In the genomic region with DNA sequence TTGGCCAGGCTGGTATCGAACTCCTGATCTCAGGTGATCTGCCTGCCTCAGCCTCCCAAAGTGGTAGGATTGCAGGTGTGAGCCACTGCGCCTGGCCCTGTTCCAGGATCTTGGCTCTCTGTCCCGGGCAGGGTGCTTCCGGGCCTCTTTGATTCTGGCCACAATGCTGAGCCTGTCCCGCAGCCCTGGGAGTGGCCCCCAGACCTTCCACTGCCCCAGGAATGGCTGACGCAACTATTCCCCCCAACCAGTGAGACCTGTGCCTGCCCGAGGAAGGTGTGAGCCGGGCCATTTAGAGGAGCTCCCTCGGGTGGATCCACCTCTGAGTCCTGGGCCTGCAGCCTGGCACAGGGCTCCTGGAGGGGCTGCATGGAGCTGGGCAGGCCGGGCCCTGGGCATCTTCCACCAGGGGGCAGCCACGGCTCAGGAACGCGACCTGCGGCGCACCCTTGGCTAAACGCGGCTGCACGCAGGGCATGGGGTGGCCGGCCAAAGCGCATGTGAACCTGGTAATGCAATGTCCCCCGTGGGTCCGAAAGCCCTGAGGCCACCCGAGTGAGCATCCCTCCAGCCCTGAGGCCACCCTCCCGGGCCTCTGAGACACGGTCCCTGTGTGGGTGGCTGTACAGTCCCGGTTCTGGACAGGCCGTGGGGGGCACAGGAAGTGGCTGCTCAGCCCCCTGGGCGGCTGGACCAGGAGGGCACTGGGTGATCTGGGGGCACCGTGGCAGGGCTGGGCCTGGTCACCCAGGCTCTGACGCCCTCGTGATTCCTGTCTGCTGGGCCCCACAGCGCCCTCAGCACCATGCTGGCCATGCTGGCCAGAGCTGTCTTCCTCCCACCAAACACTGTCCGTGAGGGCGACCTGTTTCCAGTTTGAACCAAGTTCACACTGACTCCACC, we compare ENCODE assay signal across 8 cellular contexts. TPM values are rescaled to one million over a fixed set of nuclear protein-coding genes. Genes with fewer than 3 reads are reported as not detected.
DNase-seq lines count a peak whose midpoint lies in the region; ATAC-seq, FAIRE-seq and TF ChIP-seq lines count a peak whose summit lies in the region.

No MANE protein-coding gene starts in this region.

- no peaks in the 10 kb centered on the region for H3K9me3 Mint-ChIP-seq in activated naive CD4-positive, alpha-beta T cell treated with anti-CD3 and anti-CD28 coated beads, Interleukin-2, amount 10 ng/mL, durations not matched to agents 7 days and 5 days

- DNase-seq in D721Med (ENCODE audit: insufficient read length, low spot score) (peak; percentile 64), Kasumi-1 (lab: John Stamatoyannopoulos, UW) (peak; percentile 8 to 19), SK-N-SH (peak; percentile 99), glomerular endothelial cell (ENCODE audit: extremely low read depth, low read depth, low spot score) (peak; percentile 9), ovary (peak; percentile 70 to 89 (median 86)), thoracic aorta (ENCODE audit: low spot score) (peak; percentile 32)
- DNase-seq in activated naive CD4-positive, alpha-beta T cell treated with anti-CD3 and anti-CD28 coated beads, Interleukin-2, amount 10 ng/mL, durations not matched to agents 7 days and 5 days = peak; percentile 84

- TF ChIP-seq EP300 in SK-N-SH (IDR thresholded peaks at IDR 0.05; ENCODE audit: borderline replicate concordance in 1 of 2, low read depth in 1 of 2, low read length in 1 of 2) (no peak), ovary (IDR thresholded peaks at IDR 0.05) (no peak)

- CTCF ChIA-PET in SK-N-SH (lab: Yijun Ruan, JAX) = interaction anchor here (0.6 to 14.5 kb wide), 83 partner anchors 9 to 864 kb away, joined by 3 to 270 read pairs (median 4); a partner anchor contains a TSS
- CTCF ChIA-PET in activated naive CD4-positive, alpha-beta T cell treated with anti-CD3 and anti-CD28 coated beads, Interleukin-2, amount 10 ng/mL, durations not matched to agents 7 days and 5 days (lab: Charles Lee) = interaction anchor here (1.0 to 7.1 kb wide), 18 partner anchors 10 to 382 kb away, joined by 3 to 76 read pairs (median 4); no protein-coding TSS in a partner anchor

- no peaks in the 10 kb centered on the region for H3K36me3 ChIP-seq in SK-N-SH (replicated peaks in 1 of 2; ENCODE audit: control insufficient read depth in 1 of 2, insufficient read depth in 2 of 2, low read length in 1 of 2)
- no peaks in the 10 kb centered on the region for H3K36me3 ChIP-seq in ovary
- H3K36me3 ChIP-seq in thoracic aorta = no peaks in the 10 kb centered on the region

- ATAC-seq in GM21515 (IDR thresholded peaks at IDR 0.05; ENCODE audit: unreplicated experiment) (peak; percentile 70), thoracic aorta (ENCODE audit: insufficient number of reproducible peaks, low FRiP score, low read depth) (no peak)

- H3K27me3 ChIP-seq in SK-N-SH (ENCODE audit: insufficient read depth) (no peaks in the 10 kb centered on the region), ovary (no peaks in the 10 kb centered on the region), thoracic aorta (replicated peaks; ENCODE audit: insufficient read depth) (no peaks in the 10 kb centered on the region)

- H3F3A ChIP-seq in SK-N-SH (replicated peaks; ENCODE audit: insufficient read depth) = no peaks in the 10 kb centered on the region

- no peaks in the 10 kb centered on the region for H4K20me1 ChIP-seq in SK-N-SH (ENCODE audit: insufficient read depth)

- 25% methylated on average over 17 of the region's 34 CpGs for WGBS in SK-N-SH (ENCODE audit: low lambda C conversion rate)
- 6 to 12% (median 9%) methylated on average over 24 to 34 of the region's 34 CpGs for WGBS in ovary, 3 donors

- TF ChIP-seq POLR2A in ovary (IDR thresholded peaks at IDR 0.05) = no peak

- FAIRE-seq in D721Med (lab: Jason Lieb, UNC) = no peak

- peak overlapping the region; percentile 84 for H2AFZ ChIP-seq in SK-N-SH (ENCODE audit: low read depth)

- intact Hi-C loops in ovary (cut with DNase I) = loop anchor here in 2 of 4 donors (10.0 kb wide), 1 partner anchor 233 kb away; a partner anchor contains a TSS

- H3K4me3 Mint-ChIP-seq in activated naive CD4-positive, alpha-beta T cell treated with anti-CD3 and anti-CD28 coated beads, Interleukin-2, amount 10 ng/mL, durations not matched to agents 7 days and 5 days = no peak overlapping the region

- no peaks in the 10 kb centered on the region for H3K9me3 ChIP-seq in SK-N-SH
- no peaks in the 10 kb centered on the region for H3K9me3 ChIP-seq in ovary
- no peaks in the 10 kb centered on the region for H3K9me3 ChIP-seq in thoracic aorta

- H3K4me1 ChIP-seq in SK-N-SH (ENCODE audit: control insufficient read depth in 1 of 2, insufficient read depth in 2 of 2, low read depth in 1 of 2, low read length in 1 of 2) = peaks cover 0 to 8% of the 10 kb centered on the region in 2 experiments; a peak in 2 of 4 replicates
- H3K4me1 ChIP-seq in ovary (ENCODE audit: insufficient read depth) = peaks cover 4% of the 10 kb centered on the region
- peaks cover 0 to 11% of the 10 kb centered on the region in 2 donors for H3K4me1 ChIP-seq in thoracic aorta (ENCODE audit: control insufficient read depth in 1 of 2, low read depth in 2 of 2)

- H3K27ac ChIP-seq in SK-N-SH (ENCODE audit: low read depth in 2 of 2, low read length in 1 of 2) = peak overlapping the region in 1 of 2 experiments; percentile 3; a peak in 1 of 4 replicates
- H3K27ac ChIP-seq in ovary = no peak overlapping the region
- no peak overlapping the region for H3K27ac ChIP-seq in thoracic aorta

- H3K4me3 ChIP-seq in SK-N-SH (ENCODE audit: low read depth in 2 of 2, low read length in 1 of 2) (peak overlapping the region; percentile 29 to 52), ovary (peak overlapping the region; percentile 12), thoracic aorta (peak overlapping the region; percentile 72)

- no peaks in the 10 kb centered on the region for H3K79me2 ChIP-seq in SK-N-SH (ENCODE audit: insufficient read depth)

- POLR2A ChIA-PET in SK-N-SH (lab: Yijun Ruan, JAX) = interaction anchor here (1.0 to 1.5 kb wide), 3 partner anchors 17 to 194 kb away, joined by 4 read pairs; no protein-coding TSS in a partner anchor

- TF ChIP-seq CTCF in D721Med (IDR thresholded peaks at IDR 0.05; ENCODE audit: insufficient read depth, missing control alignments) (peak; percentile 76), SK-N-SH (IDR thresholded peaks at IDR 0.05) (peak; percentile 97), ovary (IDR thresholded peaks at IDR 0.05) (peak; percentile 72 to 87 (median 73)), thoracic aorta (IDR thresholded peaks at IDR 0.05) (peak; percentile 81)

- peaks cover 8% of the 10 kb centered on the region for H3K4me1 Mint-ChIP-seq in activated naive CD4-positive, alpha-beta T cell treated with anti-CD3 and anti-CD28 coated beads, Interleukin-2, amount 10 ng/mL, durations not matched to agents 7 days and 5 days

- H3K36me3 Mint-ChIP-seq in activated naive CD4-positive, alpha-beta T cell treated with anti-CD3 and anti-CD28 coated beads, Interleukin-2, amount 10 ng/mL, durations not matched to agents 7 days and 5 days = no peaks in the 10 kb centered on the region

- no peak overlapping the region for H3K9ac ChIP-seq in SK-N-SH

- H3K4me2 ChIP-seq in SK-N-SH = peak overlapping the region; percentile 75

- H3K9me2 ChIP-seq in SK-N-SH = no peaks in the 10 kb centered on the region

- TF ChIP-seq RAD21 in SK-N-SH (IDR thresholded peaks at IDR 0.05; ENCODE audit: low read length) = peak; percentile 97

- peaks cover 41% of the 10 kb centered on the region for H3K27me3 Mint-ChIP-seq in activated naive CD4-positive, alpha-beta T cell treated with anti-CD3 and anti-CD28 coated beads, Interleukin-2, amount 10 ng/mL, durations not matched to agents 7 days and 5 days

- H3K27ac Mint-ChIP-seq in activated naive CD4-positive, alpha-beta T cell treated with anti-CD3 and anti-CD28 coated beads, Interleukin-2, amount 10 ng/mL, durations not matched to agents 7 days and 5 days = no peak overlapping the region

TF ChIP-seq in SK-N-SH, 30 proteins besides CTCF, POLR2A, EP300 and RAD21:
- peak; percentile 70 for TF ChIP-seq MXI1 (IDR thresholded peaks at IDR 0.05; ENCODE audit: low read depth, low read length)
- TF ChIP-seq TAF1 (IDR thresholded peaks at IDR 0.05; ENCODE audit: borderline replicate concordance, low read depth, low read length) = peak; percentile 32; the same call in 1 of the 2 replicates
- TF ChIP-seq NRF1 (IDR thresholded peaks at IDR 0.05; ENCODE audit: low read depth, low read length) = 0 out of 2 replicates have a peak, but pooled peaks have one; percentile 24
- peak; percentile 94 for TF ChIP-seq SMC3 (IDR thresholded peaks at IDR 0.05; ENCODE audit: low read depth, low read length)
- TF ChIP-seq RCOR1 (IDR thresholded peaks at IDR 0.05; ENCODE audit: low read length) = no peak; the same call in 1 of the 2 replicates
- TF ChIP-seq ELF1 (IDR thresholded peaks at IDR 0.05) = no peak
- peak; percentile 75 for TF ChIP-seq CHD2 (IDR thresholded peaks at IDR 0.05; ENCODE audit: low read length, partially characterized antibody)
- TF ChIP-seq, protein P1, sequence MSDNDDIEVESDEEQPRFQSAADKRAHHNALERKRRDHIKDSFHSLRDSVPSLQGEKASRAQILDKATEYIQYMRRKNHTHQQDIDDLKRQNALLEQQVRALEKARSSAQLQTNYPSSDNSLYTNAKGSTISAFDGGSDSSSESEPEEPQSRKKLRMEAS (IDR thresholded peaks at IDR 0.05; ENCODE audit: low read depth) = peak; percentile 37; the same call in 1 of the 2 replicates

RNA-seq across cellular contexts. Expression of a gene that starts 24.8 kb away (rescaled TPM):
- not detected in 2 replicates for polyA plus RNA-seq in SK-N-SH (2012; rRNA removed)
- not detected in 2 replicates for polyA plus RNA-seq in SK-N-SH (2012; cell fraction: cytosol; rRNA removed)
- polyA plus RNA-seq in SK-N-SH (2012; cell fraction: nucleus; rRNA removed) = not detected in 2 replicates
- total RNA-seq in glomerular endothelial cell = not detected in 2 replicates
- total RNA-seq in ovary = not detected
- not detected for polyA plus RNA-seq in ovary
- total RNA-seq in thoracic aorta = not detected

RNA-seq across cellular contexts. Expression of a gene that starts 48.0 kb away (rescaled TPM):
- polyA plus RNA-seq in SK-N-SH (2012; rRNA removed) (26.7 and 32.7 TPM in 2 replicates), ovary (10 to 100 TPM in 1 of 2 donors, 1 to 10 TPM in 1; 3.9 to 16.5 TPM)
- 13.2 and 27.4 TPM in 2 replicates for polyA plus RNA-seq in SK-N-SH (2012; cell fraction: cytosol; rRNA removed)
- polyA plus RNA-seq in SK-N-SH (2012; cell fraction: nucleus; rRNA removed) = 21.1 and 23.8 TPM in 2 replicates
- total RNA-seq in glomerular endothelial cell (22.2 and 32.6 TPM in 2 replicates), ovary (10 to 100 TPM in 6 of 7 donors, 1 to 10 TPM in 1; 7.8 to 21.7 (median 12.6) TPM), thoracic aorta (10 to 100 TPM; 18.7 to 19.1 TPM)

Comparison
In these comparisons a context has a peak if more than half of its experiments do, and no peak if none do; other contexts are left out.
1. DNase-seq: peak in every context shown above with its lines; median percentile 99 in SK-N-SH; 86 in ovary; 84 in activated naive CD4-positive, alpha-beta T cell treated with anti-CD3 and anti-CD28 coated beads, Interleukin-2, amount 10 ng/mL, durations not matched to agents 7 days and 5 days; 64 in D721Med; 32 in thoracic aorta; 14 in Kasumi-1; 9 in glomerular endothelial cell.
2. H3K4me3 ChIP-seq: peak in every context shown above with its lines; median percentile 72 in thoracic aorta; 40 in SK-N-SH; 12 in ovary.